Comparison of ENCODE assay signal across 7 cellular contexts in genomic region chr17:16905792-16906191, GRCh38.
A peak's percentile ranks its signal among the peaks of the same experiment; 100 is the strongest.
DNase-seq lines count a peak whose midpoint lies in the region; ATAC-seq and TF ChIP-seq lines count a peak whose summit lies in the region.
"Not testable (repeated sequence)": the region's sequence is repeated elsewhere in the genome, so short reads cannot be mapped to it uniquely, and the experiment has no call there.

No MANE protein-coding gene starts in this region.

- not testable (repeated sequence) for H3K4me3 ChIP-seq in Panc1 (ENCODE audit: low read depth in 2 of 2, low read length in 2 of 2)

- POLR2A ChIA-PET in Panc1 (lab: Charles Lee) = not testable (repeated sequence)

- H3K36me3 Mint-ChIP-seq in HFFc6 (ENCODE audit: low read depth) = peaks cover 12% of the 10 kb centered on the region; the same call in 1 of the 2 replicates
- not testable (repeated sequence) for H3K36me3 Mint-ChIP-seq in activated T-helper 17 cell treated with anti-CD3 and anti-CD28 coated beads, Interleukin-2, amount 50 U/mL, for 72 hours (ENCODE audit: low read depth); chondrocyte (ENCODE audit: low read depth)

- in situ Hi-C loops in Panc1 (cut with HindIII; ENCODE audit: low pct_unique_long_range_greater_than_20kb, low sequenced_read_pairs) = not testable (repeated sequence)

- intact Hi-C loops in Panc1 (cut with micrococcal nuclease; ENCODE audit: unreplicated experiment) = not testable (repeated sequence)

- H3K9me3 ChIP-seq in Panc1 (ENCODE audit: control insufficient read depth, insufficient read depth, low read depth, low read length) = not testable (repeated sequence)

- H3K9me3 Mint-ChIP-seq in HFFc6; activated T-helper 17 cell treated with anti-CD3 and anti-CD28 coated beads, Interleukin-2, amount 50 U/mL, for 72 hours; chondrocyte (ENCODE audit: low read depth): not testable (repeated sequence)

- peak; percentile 88 for ATAC-seq in Panc1
- peak; percentile 55 for ATAC-seq in activated T-helper 17 cell treated with anti-CD3 and anti-CD28 coated beads, Interleukin-2, amount 50 U/mL, for 72 hours (replicated peaks)

- H3K27me3 Mint-ChIP-seq in HFFc6 (ENCODE audit: insufficient read depth) = not testable (repeated sequence)
- H3K27me3 Mint-ChIP-seq in activated T-helper 17 cell treated with anti-CD3 and anti-CD28 coated beads, Interleukin-2, amount 50 U/mL, for 72 hours = peaks cover 57% of the 10 kb centered on the region
- peaks cover 20% of the 10 kb centered on the region for H3K27me3 Mint-ChIP-seq in chondrocyte (ENCODE audit: low read depth)

- not testable (repeated sequence) for TF ChIP-seq CTCF in HFFc6 (IDR thresholded peaks at IDR 0.05); Panc1 (IDR thresholded peaks at IDR 0.05); chondrocyte (IDR thresholded peaks at IDR 0.05)

- H3K4me3 Mint-ChIP-seq in HFFc6 = peak overlapping the region; percentile 74
- not testable (repeated sequence) for H3K4me3 Mint-ChIP-seq in activated T-helper 17 cell treated with anti-CD3 and anti-CD28 coated beads, Interleukin-2, amount 50 U/mL, for 72 hours; chondrocyte (ENCODE audit: unreplicated experiment)

- H3K4me1 ChIP-seq in Panc1 (ENCODE audit: control insufficient read depth, insufficient read depth, low read length) = not testable (repeated sequence)

- not testable (repeated sequence) for H3K36me3 ChIP-seq in Panc1 (ENCODE audit: control insufficient read depth, insufficient read depth, low read length)

- H3K27ac Mint-ChIP-seq in HFFc6 = peak overlapping the region; percentile 92
- not testable (repeated sequence) for H3K27ac Mint-ChIP-seq in activated T-helper 17 cell treated with anti-CD3 and anti-CD28 coated beads, Interleukin-2, amount 50 U/mL, for 72 hours
- H3K27ac Mint-ChIP-seq in chondrocyte (ENCODE audit: unreplicated experiment) = peak overlapping the region; percentile 53

- H3K4me1 Mint-ChIP-seq in HFFc6 (ENCODE audit: low read depth) (peaks cover 53% of the 10 kb centered on the region), chondrocyte (ENCODE audit: low read depth) (peaks cover 31% of the 10 kb centered on the region)
- peaks cover 12% of the 10 kb centered on the region for H3K4me1 Mint-ChIP-seq in activated T-helper 17 cell treated with anti-CD3 and anti-CD28 coated beads, Interleukin-2, amount 50 U/mL, for 72 hours

- DNase-seq in DMS53 (lab: John Stamatoyannopoulos, UW) (peak; percentile 55), HFFc6 (peak; percentile 95), Panc1 (ENCODE audit: low read depth, low spot score) (peak; percentile 66), fibroblast of the conjunctiva (ENCODE audit: low read depth) (peak; percentile 76), non-pigmented ciliary epithelial cell (ENCODE audit: low read depth) (peak; percentile 87)
- not testable (repeated sequence) for DNase-seq in chondrocyte (ENCODE audit: low spot score)

- CTCF ChIA-PET in Panc1 (lab: Charles Lee) = not testable (repeated sequence)

- not testable (repeated sequence) for BruUV-seq in Panc1 (replicated peaks; lab: Mats Ljungman, UMichigan)

- not testable (repeated sequence) for H3K27me3 ChIP-seq in Panc1 (ENCODE audit: control insufficient read depth, insufficient read depth, low read length)

- H3K27ac ChIP-seq in Panc1 (ENCODE audit: low read length) = not testable (repeated sequence)
